17 cellular contexts compared by ENCODE assay signal in genomic region chr1:203158967-203159665, GRCh38. TPM values are rescaled to one million over a fixed set of nuclear protein-coding genes. Genes with fewer than 3 reads are reported as not detected.
DNase-seq lines count a peak whose midpoint lies in the region; TF ChIP-seq lines count a peak whose summit lies in the region.
"Had no signal": no experiment of that assay in that cellular context is flagged by ENCODE, and none has a peak within 500 bp of the region (broad histone marks: within the 10 kb centered on the region; RNA-seq: fewer than 3 reads in every experiment).

No MANE protein-coding gene starts in this region.

- intact Hi-C loops in dorsolateral prefrontal cortex (cut with DNase I): no loop called here

- H3K27ac ChIP-seq in dorsolateral prefrontal cortex: peak overlapping the region; percentile 2 to 90 (median 74)
- H3K27ac ChIP-seq: HL-60 had no signal

- DNase-seq in DMS 273 (lab: John Stamatoyannopoulos, UW; ENCODE audit: unreplicated experiment) (peak; percentile 96), NCI-H1105 treated with DMSO at 0.1 percent for 48 hours (lab: John Stamatoyannopoulos, UW) (peak; percentile 91), NCI-H524 (lab: John Stamatoyannopoulos, UW) (peak; percentile 95 to 98), dorsolateral prefrontal cortex (peak in 1 of 10 donors; percentile 60), HPDE6-E6E7 (ENCODE audit: extremely low spot score) (no peak), C1 segment of cervical spinal cord (lab: John Stamatoyannopoulos, UW) (no peak), NOMO-1 treated with DMSO at 0.1 percent for 48 hours (lab: John Stamatoyannopoulos, UW; ENCODE audit: unreplicated experiment) (no peak), putamen (ENCODE audit: low spot score) (no peak)
- DNase-seq: AML-193; CD4-positive, CD25-positive, alpha-beta regulatory T cell; GOT3; Right ventricle myocardium superior; SK-N-SH had no signal

- H3K4me3 ChIP-seq in dorsolateral prefrontal cortex: no peak overlapping the region
- H3K4me3 ChIP-seq: K562 had no signal

- no peak for TF ChIP-seq CTCF in dorsolateral prefrontal cortex (IDR thresholded peaks at IDR 0.05 in 54 of 56, conservative IDR thresholded peaks at IDR 0.05 in 2 of 56; ENCODE audit: low read depth in 1 of 56, partially characterized antibody in 56 of 56)

- H3K27me3 ChIP-seq in dorsolateral prefrontal cortex: no peaks in the 10 kb centered on the region

RNA-seq across cellular contexts. Expression of gene MYBPH, which starts 16.5 kb away (rescaled TPM):
- 1 to 10 TPM in 11 of 120 experiments, under 1 TPM in 54, not detected in 55; 0.24 to 4.4 (median 0.48) TPM for total RNA-seq in dorsolateral prefrontal cortex
- total RNA-seq: CD4-positive, CD25-positive, alpha-beta regulatory T cell; K562; NCI-H460; Right ventricle myocardium superior; T-helper 1 cell treated with Interleukin-12 subunit alpha and Interleukin-12 subunit beta and Interleukin-4 antibody, amounts not matched to agents 30 ng/mL and 1 ng/mL, for 36 hours had no signal

RNA-seq across cellular contexts. Expression of gene CHI3L1, which starts 27.4 kb away (rescaled TPM):
- total RNA-seq in dorsolateral prefrontal cortex: 1,000 to 10,000 TPM in 3 of 120 experiments, 100 to 1,000 TPM in 31, 10 to 100 TPM in 86; 17.8 to 1,525 (median 52.6) TPM
- total RNA-seq: CD4-positive, CD25-positive, alpha-beta regulatory T cell; K562; NCI-H460; T-helper 1 cell treated with Interleukin-12 subunit alpha and Interleukin-12 subunit beta and Interleukin-4 antibody, amounts not matched to agents 30 ng/mL and 1 ng/mL, for 36 hours had no signal

RNA-seq across cellular contexts. Expression of gene ADORA1, which starts 31.6 kb away (rescaled TPM):
- total RNA-seq in dorsolateral prefrontal cortex: 100 to 1,000 TPM in 3 of 120 experiments, 10 to 100 TPM in 117; 45.1 to 109 (median 75.9) TPM
- total RNA-seq: CD4-positive, CD25-positive, alpha-beta regulatory T cell; K562; T-helper 1 cell treated with Interleukin-12 subunit alpha and Interleukin-12 subunit beta and Interleukin-4 antibody, amounts not matched to agents 30 ng/mL and 1 ng/mL, for 36 hours had no signal

Comparison
In these comparisons a context has a peak if more than half of its experiments do, and no peak if none do; other contexts are left out.
1. DNase-seq: peak in DMS 273 (single experiment), NCI-H1105 treated with DMSO at 0.1 percent for 48 hours (single experiment) and NCI-H524 (2 of 2); none in HPDE6-E6E7 (single experiment), C1 segment of cervical spinal cord (0 of 14), NOMO-1 treated with DMSO at 0.1 percent for 48 hours (single experiment) and putamen (single experiment).